In the genomic region with DNA sequence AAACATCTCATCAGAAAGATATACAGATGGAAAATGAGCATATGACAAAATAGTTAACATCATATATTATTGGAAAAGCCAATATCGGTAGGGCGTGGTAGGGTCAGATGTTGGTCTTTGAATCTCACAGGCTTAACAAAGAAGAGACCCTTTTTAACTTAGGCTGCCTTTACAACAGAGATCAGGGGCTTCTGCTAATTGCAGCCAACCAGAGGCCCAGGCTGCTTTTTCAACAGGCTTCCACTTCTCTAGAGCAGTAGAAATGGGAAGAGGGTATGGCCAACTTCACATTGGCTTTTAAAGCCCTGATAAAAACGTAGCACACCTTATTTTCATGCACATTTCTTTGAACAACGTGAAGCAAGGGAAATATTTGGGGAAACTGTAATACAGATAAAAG, we compare ENCODE assay signal across 21 cellular contexts.
DNase-seq lines count a peak whose midpoint lies in the region; ATAC-seq, FAIRE-seq and TF ChIP-seq lines count a peak whose summit lies in the region.
"Had no signal": no experiment of that assay in that cellular context is flagged by ENCODE, and none has a peak within 500 bp of the region (broad histone marks: within the 10 kb centered on the region; RNA-seq: fewer than 3 reads in every experiment).

No MANE protein-coding gene starts in this region.

- peak overlapping the region; percentile 19 for H3K4me3 ChIP-seq in HUES48 (ENCODE audit: low read depth, low read length)
- H3K4me3 ChIP-seq in H1 (ENCODE audit: extremely low read depth in 1 of 4, insufficient read depth in 2 of 4, low read depth in 3 of 4, low read length in 4 of 4) = peak overlapping the region in 1 of 4 experiments; percentile 82; a peak in 1 of 8 replicates
- peak overlapping the region; percentile 88; the same call in 1 of the 2 replicates for H3K4me3 ChIP-seq in iPS-20b (ENCODE audit: low read length)
- no peak overlapping the region for H3K4me3 ChIP-seq in mammary epithelial cell (replicated peaks in 1 of 3; ENCODE audit: insufficient read depth in 1 of 3, low read depth in 2 of 3, low read length in 3 of 3)
- H3K4me3 ChIP-seq: BLaER1 treated with 17β-estradiol and CSF1 and Interleukin-3, amounts not matched to agents 10 nM and 100 nM had no signal

- H2BK5ac ChIP-seq in H1 (ENCODE audit: low read depth, low read length) = peak overlapping the region; percentile 64; the same call in 1 of the 2 replicates

- DNase-seq in H1 (ENCODE audit: low read depth in 1 of 2, low spot score in 2 of 2) (no peak), ACHN (no peak), mammary epithelial cell (no peak)
- no peak for DNase-seq in activated T-helper 1 cell treated with anti-CD3 and anti-CD28 coated beads, Interleukin-12 subunit alpha, Interleukin-12 subunit beta, Interleukin-2, Interleukin-4 antibody, amounts not matched to agents 30 ng/mL and 10 ng/mL and 1 ng/mL, durations not matched to agents 14 hours and 24 hours and 36 hours (ENCODE audit: low spot score)
- DNase-seq: Caco-2; CD4-positive, CD25-positive, alpha-beta regulatory T cell; CD8-positive, alpha-beta memory T cell; GDM1; HCEC 1CT; Kasumi-1; KG1 had no signal

- H3K36me3 ChIP-seq in HUES48 (ENCODE audit: control insufficient read depth, insufficient read depth, low read length) = peaks cover 13% of the 10 kb centered on the region; the same call in 1 of the 2 replicates
- peaks cover 0 to 18% (median 8%) of the 10 kb centered on the region in 4 experiments; a peak in 5 of 8 replicates for H3K36me3 ChIP-seq in H1 (ENCODE audit: control insufficient read depth in 2 of 4, insufficient read depth in 4 of 4, low read length in 3 of 4)
- peaks cover 17% of the 10 kb centered on the region; the same call in 1 of the 2 replicates for H3K36me3 ChIP-seq in iPS-20b (ENCODE audit: insufficient read depth, low read depth, low read length)
- H3K36me3 ChIP-seq in mammary epithelial cell (ENCODE audit: insufficient read depth, low read length) = no peaks in the 10 kb centered on the region
- H3K36me3 ChIP-seq: BLaER1 treated with 17β-estradiol and CSF1 and Interleukin-3, amounts not matched to agents 10 nM and 100 nM had no signal

- in situ Hi-C loops in ACHN (cut with HindIII; ENCODE audit: low pct_ligation_motif_present, low pct_unique_long_range_greater_than_20kb, low sequenced_read_pairs) (no loop called here), mammary epithelial cell (cut with MboI; ENCODE audit: low sequenced_read_pairs in 2 of 2) (no loop called here)

- peak overlapping the region; percentile 87 for H3K27ac ChIP-seq in HUES48 (ENCODE audit: low read depth, low read length)
- H3K27ac ChIP-seq in H1 (ENCODE audit: low read depth, low read length) = peak overlapping the region; percentile 62; the same call in 1 of the 2 replicates
- H3K27ac ChIP-seq in iPS-20b (ENCODE audit: low read length) = peak overlapping the region; percentile 6
- H3K27ac ChIP-seq in mammary epithelial cell (ENCODE audit: insufficient read depth, low read depth, low read length) = no peak overlapping the region
- H3K27ac ChIP-seq: BLaER1 treated with 17β-estradiol and CSF1 and Interleukin-3, amounts not matched to agents 10 nM and 100 nM; HL-60 had no signal

- POLR2A ChIA-PET in H1 (lab: Charles Lee; ENCODE audit: partially characterized antibody) = interaction anchor here (1.4 to 2.3 kb wide), 5 partner anchors 7 to 19 kb away, joined by 4 to 8 read pairs (median 7); no protein-coding TSS in a partner anchor

- no peak overlapping the region for H3K4ac ChIP-seq in H1 (replicated peaks; ENCODE audit: insufficient read length, low read depth, low read length)

- H3K79me2 ChIP-seq in H1 (ENCODE audit: control insufficient read depth in 1 of 2, insufficient read depth in 2 of 2, low read length in 2 of 2) (peaks cover 3 to 82% of the 10 kb centered on the region in 2 experiments; a peak in 3 of 4 replicates), mammary epithelial cell (ENCODE audit: insufficient read depth, low read length) (no peaks in the 10 kb centered on the region)

- H2AK5ac ChIP-seq in H1 (ENCODE audit: low read depth, low read length) = no peak overlapping the region

- no peak overlapping the region; the same call in 1 of the 2 replicates for H3K18ac ChIP-seq in H1 (ENCODE audit: extremely low read depth, low read length)

- no peak for TF ChIP-seq POLR2A in H1 (IDR thresholded peaks at IDR 0.05; ENCODE audit: control extremely low read depth in 1 of 2, low read depth in 2 of 2, low read length in 2 of 2)

- no peak overlapping the region for H4K8ac ChIP-seq in H1 (ENCODE audit: extremely low read depth, insufficient read depth, low read length)

- H4K5ac ChIP-seq in H1 (ENCODE audit: insufficient read length, low read depth, low read length) = peak overlapping the region; percentile 63

- intact Hi-C loops in activated T-helper 1 cell treated with anti-CD3 and anti-CD28 coated beads, Interleukin-12 subunit alpha, Interleukin-12 subunit beta, Interleukin-2, Interleukin-4 antibody, amounts not matched to agents 30 ng/mL and 10 ng/mL and 1 ng/mL, durations not matched to agents 14 hours and 24 hours and 36 hours (cut with micrococcal nuclease) = no loop called here
- intact Hi-C loops in mammary epithelial cell (cut with micrococcal nuclease) = no loop called here

- WGBS in H1 (ENCODE audit: extremely low coverage in 1 of 2, insufficient coverage in 1 of 2, insufficient read length in 1 of 2, insufficient replicate concordance in 2 of 2, low coverage in 1 of 2, low lambda C conversion rate in 2 of 2, missing lambda C conversion rate in 1 of 2), 2 experiments = 30% methylated on average over 4 of the region's 4 CpGs; no CpG with 5 or more reads in 1 of the 2 experiments
- 52% methylated on average over 4 of the region's 4 CpGs for WGBS in mammary epithelial cell (ENCODE audit: low coverage, missing lambda C conversion rate)

- peak overlapping the region; percentile 51 for H4K91ac ChIP-seq in H1 (replicated peaks; ENCODE audit: insufficient read length, low read length)

- no peaks in the 10 kb centered on the region for H3K4me1 Mint-ChIP-seq in activated T-helper 1 cell treated with anti-CD3 and anti-CD28 coated beads, Interleukin-12 subunit alpha, Interleukin-12 subunit beta, Interleukin-2, Interleukin-4 antibody, amounts not matched to agents 30 ng/mL and 10 ng/mL and 1 ng/mL, durations not matched to agents 14 hours and 24 hours and 36 hours (ENCODE audit: low read depth)
- H3K4me1 Mint-ChIP-seq: B cell; CD4-positive, CD25-positive, alpha-beta regulatory T cell; CD8-positive, alpha-beta memory T cell had no signal

- no peaks in the 10 kb centered on the region for H3K9me3 ChIP-seq in HUES48 (ENCODE audit: control insufficient read depth, insufficient read depth, low read length)
- no peaks in the 10 kb centered on the region for H3K9me3 ChIP-seq in H1 (ENCODE audit: insufficient read depth in 2 of 2, low read depth in 1 of 2, low read length in 1 of 2)
- no peaks in the 10 kb centered on the region for H3K9me3 ChIP-seq in iPS-20b (ENCODE audit: insufficient read depth, low read depth, low read length)
- no peaks in the 10 kb centered on the region for H3K9me3 ChIP-seq in mammary epithelial cell (replicated peaks; ENCODE audit: insufficient read depth, low read length)
- H3K9me3 ChIP-seq: BLaER1 treated with 17β-estradiol and CSF1 and Interleukin-3, amounts not matched to agents 10 nM and 100 nM; Caco-2 had no signal

- H3K9me3 Mint-ChIP-seq in activated T-helper 1 cell treated with anti-CD3 and anti-CD28 coated beads, Interleukin-12 subunit alpha, Interleukin-12 subunit beta, Interleukin-2, Interleukin-4 antibody, amounts not matched to agents 30 ng/mL and 10 ng/mL and 1 ng/mL, durations not matched to agents 14 hours and 24 hours and 36 hours = peaks cover 59% of the 10 kb centered on the region

- BruUV-seq in mammary epithelial cell (replicated peaks; lab: Mats Ljungman, UMichigan) = no TSS peak

- FAIRE-seq in H1 (lab: Jason Lieb, UNC) = no peak
- FAIRE-seq: A204.1, D721Med, GM12892, GM18507 had no signal

- TF ChIP-seq RAD21 in H1 (IDR thresholded peaks at IDR 0.05 in 1 of 2, conservative IDR thresholded peaks at IDR 0.05 in 1 of 2; ENCODE audit: low read depth in 2 of 2, low read length in 2 of 2) = no peak

- ATAC-seq in GM19328 (IDR thresholded peaks at IDR 0.05; ENCODE audit: unreplicated experiment) = no peak

- TF ChIP-seq EP300 in H1 (IDR thresholded peaks at IDR 0.05; ENCODE audit: borderline replicate concordance in 1 of 2, low read depth in 2 of 2, low read length in 2 of 2) = no peak

- H3K9ac ChIP-seq in HUES48 (ENCODE audit: low read depth, low read length) (peak overlapping the region; percentile 40), H1 (replicated peaks in 1 of 4; ENCODE audit: extremely low read depth in 1 of 4, low read depth in 3 of 4, low read length in 3 of 4) (no peak overlapping the region), iPS-20b (ENCODE audit: low read depth, low read length) (peak overlapping the region; percentile 19; the same call in 1 of the 2 replicates), mammary epithelial cell (ENCODE audit: insufficient read depth, low read length) (no peak overlapping the region)
- H3K9ac ChIP-seq: BLaER1 treated with 17β-estradiol and CSF1 and Interleukin-3, amounts not matched to agents 10 nM and 100 nM had no signal

- peak overlapping the region; percentile 45 for H2BK120ac ChIP-seq in H1 (replicated peaks; ENCODE audit: low read depth, low read length)

- H4K20me1 ChIP-seq in H1 (replicated peaks in 1 of 2; ENCODE audit: control insufficient read depth in 1 of 2, insufficient read depth in 2 of 2, low read length in 2 of 2) = no peaks in the 10 kb centered on the region
- H4K20me1 ChIP-seq in mammary epithelial cell (ENCODE audit: insufficient read depth, low read length) = no peaks in the 10 kb centered on the region
- H4K20me1 ChIP-seq: BLaER1 treated with 17β-estradiol and CSF1 and Interleukin-3, amounts not matched to agents 10 nM and 100 nM had no signal

- no peak overlapping the region for H2BK15ac ChIP-seq in H1 (ENCODE audit: low read length)

- H3K14ac ChIP-seq in H1 (ENCODE audit: insufficient read length) = no peak overlapping the region

- H3K27me3 Mint-ChIP-seq in activated T-helper 1 cell treated with anti-CD3 and anti-CD28 coated beads, Interleukin-12 subunit alpha, Interleukin-12 subunit beta, Interleukin-2, Interleukin-4 antibody, amounts not matched to agents 30 ng/mL and 10 ng/mL and 1 ng/mL, durations not matched to agents 14 hours and 24 hours and 36 hours (ENCODE audit: insufficient read depth) = no peaks in the 10 kb centered on the region
- H3K27me3 Mint-ChIP-seq: B cell; CD4-positive, CD25-positive, alpha-beta regulatory T cell had no signal

- no peak overlapping the region for H3K56ac ChIP-seq in H1 (replicated peaks; ENCODE audit: insufficient read length, low read depth, low read length)

- dilution Hi-C loops in mammary epithelial cell (cut with HindIII; ENCODE audit: low sequenced_read_pairs) = no loop called here

- CTCF ChIA-PET in H1 (lab: Charles Lee; ENCODE audit: partially characterized antibody) (interaction anchor here (1.4 kb wide), 1 partner anchor 194 kb away, joined by 3 read pairs; no protein-coding TSS in a partner anchor), mammary epithelial cell (lab: Charles Lee; ENCODE audit: low non-redundant PET) (no interaction called here)

- TF ChIP-seq CTCF in H1 (IDR thresholded peaks at IDR 0.05; ENCODE audit: control extremely low read depth in 1 of 3, insufficient read depth in 1 of 3, low read depth in 1 of 3, low read length in 3 of 3) (no peak), mammary epithelial cell (conservative IDR thresholded peaks at IDR 0.05 in 1 of 2, IDR thresholded peaks at IDR 0.05 in 1 of 2; ENCODE audit: extremely low read depth in 1 of 2, insufficient read depth in 1 of 2, low read depth in 1 of 2, low read length in 2 of 2) (no peak)

- no peak overlapping the region for H3K23ac ChIP-seq in H1 (ENCODE audit: insufficient read length)

- no peaks in the 10 kb centered on the region for H3K36me3 Mint-ChIP-seq in activated T-helper 1 cell treated with anti-CD3 and anti-CD28 coated beads, Interleukin-12 subunit alpha, Interleukin-12 subunit beta, Interleukin-2, Interleukin-4 antibody, amounts not matched to agents 30 ng/mL and 10 ng/mL and 1 ng/mL, durations not matched to agents 14 hours and 24 hours and 36 hours (ENCODE audit: low read depth)
- H3K36me3 Mint-ChIP-seq: CD4-positive, CD25-positive, alpha-beta regulatory T cell had no signal

- H3K27me3 ChIP-seq in HUES48 (ENCODE audit: control insufficient read depth, insufficient read depth, low read length) (no peaks in the 10 kb centered on the region), H1 (replicated peaks in 1 of 4; ENCODE audit: control insufficient read depth in 3 of 4, extremely low read depth in 1 of 4, insufficient read depth in 3 of 4, low read length in 3 of 4) (no peaks in the 10 kb centered on the region), iPS-20b (ENCODE audit: insufficient read depth, low read length) (no peaks in the 10 kb centered on the region), mammary epithelial cell (ENCODE audit: insufficient read depth, low read length) (no peaks in the 10 kb centered on the region)
- H3K27me3 ChIP-seq: BLaER1 treated with 17β-estradiol and CSF1 and Interleukin-3, amounts not matched to agents 10 nM and 100 nM had no signal

- no peaks in the 10 kb centered on the region for H3K79me1 ChIP-seq in H1 (ENCODE audit: low read depth, low read length)

- peaks cover 44% of the 10 kb centered on the region for H3K4me1 ChIP-seq in HUES48 (ENCODE audit: control insufficient read depth, insufficient read depth, low read length)
- peaks cover 4 to 18% (median 14%) of the 10 kb centered on the region in 4 experiments; a peak in 4 of 7 replicates for H3K4me1 ChIP-seq in H1 (replicated peaks in 1 of 4; ENCODE audit: control insufficient read depth in 3 of 4, insufficient read depth in 4 of 4, low read length in 3 of 4)
- H3K4me1 ChIP-seq in iPS-20b (ENCODE audit: insufficient read depth, low read length) = peaks cover 41% of the 10 kb centered on the region
- no peaks in the 10 kb centered on the region for H3K4me1 ChIP-seq in mammary epithelial cell (ENCODE audit: insufficient read depth, low read length)
- H3K4me1 ChIP-seq: Caco-2 had no signal

- H2AFZ ChIP-seq in H1 (ENCODE audit: low read length) (no peak overlapping the region), mammary epithelial cell (ENCODE audit: low read depth, low read length) (no peak overlapping the region)

- H3K4me3 Mint-ChIP-seq in activated T-helper 1 cell treated with anti-CD3 and anti-CD28 coated beads, Interleukin-12 subunit alpha, Interleukin-12 subunit beta, Interleukin-2, Interleukin-4 antibody, amounts not matched to agents 30 ng/mL and 10 ng/mL and 1 ng/mL, durations not matched to agents 14 hours and 24 hours and 36 hours = no peak overlapping the region
- H3K4me3 Mint-ChIP-seq: B cell; CD4-positive, CD25-positive, alpha-beta regulatory T cell; CD8-positive, alpha-beta memory T cell had no signal

- no peak overlapping the region for H2BK20ac ChIP-seq in H1 (ENCODE audit: low read length)

- H3K4me2 ChIP-seq in H1 (ENCODE audit: insufficient read depth in 1 of 2, low read depth in 2 of 2, low read length in 2 of 2) (peak overlapping the region; percentile 29 to 60; a peak in 3 of 4 replicates), mammary epithelial cell (ENCODE audit: insufficient read depth, low read depth, low read length) (no peak overlapping the region)
- H3K4me2 ChIP-seq: BLaER1 treated with 17β-estradiol and CSF1 and Interleukin-3, amounts not matched to agents 10 nM and 100 nM had no signal

- no peak overlapping the region for H2BK12ac ChIP-seq in H1 (ENCODE audit: low read depth, low read length)

- H3K27ac Mint-ChIP-seq in activated T-helper 1 cell treated with anti-CD3 and anti-CD28 coated beads, Interleukin-12 subunit alpha, Interleukin-12 subunit beta, Interleukin-2, Interleukin-4 antibody, amounts not matched to agents 30 ng/mL and 10 ng/mL and 1 ng/mL, durations not matched to agents 14 hours and 24 hours and 36 hours = no peak overlapping the region
- H3K27ac Mint-ChIP-seq: B cell; CD4-positive, CD25-positive, alpha-beta regulatory T cell had no signal

- no peaks in the 10 kb centered on the region for H3K23me2 ChIP-seq in H1 (ENCODE audit: low read depth, low read length)

Comparison
In these comparisons a context has a peak if more than half of its experiments do, and no peak if none do; other contexts are left out.
1. H3K4me3 ChIP-seq: peak in HUES48 (single experiment) and iPS-20b (single experiment); none in mammary epithelial cell (0 of 3).
2. H3K9ac ChIP-seq: peak in HUES48 (single experiment) and iPS-20b (single experiment); none in H1 (0 of 4) and mammary epithelial cell (single experiment).